In genomic region chr12:100661300-100661951, GRCh38 we compare ENCODE assay signal across 16 cellular contexts.
DNase-seq lines count a peak whose midpoint lies in the region; ATAC-seq and TF ChIP-seq lines count a peak whose summit lies in the region.
"Had no signal": no experiment of that assay in that cellular context is flagged by ENCODE, and none has a peak within 500 bp of the region (broad histone marks: within the 10 kb centered on the region; RNA-seq: fewer than 3 reads in every experiment).

No MANE protein-coding gene starts in this region.

- H3K36me3 ChIP-seq in GM06990 (ENCODE audit: control insufficient read depth, insufficient read depth, low read length) (no peaks in the 10 kb centered on the region), RWPE2 (ENCODE audit: low read depth) (no peaks in the 10 kb centered on the region)

- H3K27me3 ChIP-seq in GM06990 (replicated peaks; ENCODE audit: control insufficient read depth, insufficient read depth, low read length): no peaks in the 10 kb centered on the region
- H3K27me3 ChIP-seq in RWPE2 (ENCODE audit: insufficient read depth, poor library complexity, severe bottlenecking): no peaks in the 10 kb centered on the region

- no peak for TF ChIP-seq CTCF in GM06990 (IDR thresholded peaks at IDR 0.05; ENCODE audit: insufficient read depth, low read length, poor library complexity, severe bottlenecking)
- TF ChIP-seq CTCF in HFFc6 (IDR thresholded peaks at IDR 0.05): no peak
- no peak for TF ChIP-seq CTCF in RWPE2 (IDR thresholded peaks at IDR 0.05; ENCODE audit: poor library complexity, severe bottlenecking)

- H3K4me3 ChIP-seq in GM06990 (replicated peaks; ENCODE audit: low read depth, low read length): no peak overlapping the region
- no peak overlapping the region for H3K4me3 ChIP-seq in RWPE2 (ENCODE audit: severe bottlenecking)

- H3K9me3 ChIP-seq in RWPE2 (ENCODE audit: severe bottlenecking): no peaks in the 10 kb centered on the region

- ATAC-seq in RWPE2 (ENCODE audit: low read depth) (peak; percentile 31; the same call in 1 of the 3 replicates), HG02642 (IDR thresholded peaks at IDR 0.05; ENCODE audit: poor library complexity, unreplicated experiment) (no peak)
- no peak for ATAC-seq in stimulated activated naive CD8-positive, alpha-beta T cell treated with anti-CD3 and anti-CD28 coated beads, Interleukin-15, amount 100 ng/mL, for 72 hours
- ATAC-seq: left colon had no signal

- H3K27ac Mint-ChIP-seq in HFFc6: no peak overlapping the region
- H3K27ac Mint-ChIP-seq in stimulated activated naive CD8-positive, alpha-beta T cell treated with anti-CD3 and anti-CD28 coated beads, Interleukin-15, amount 100 ng/mL, for 72 hours: no peak overlapping the region
- H3K27ac Mint-ChIP-seq: activated CD4-positive, alpha-beta T cell treated with anti-CD3 and anti-CD28 coated beads, Interleukin-2, amount 10 ng/mL, durations not matched to agents 7 days and 5 days; activated naive CD4-positive, alpha-beta T cell treated with anti-CD3 and anti-CD28 coated beads for 36 hours; CD4-positive, alpha-beta memory T cell; dendritic cell treated with granulocyte-macrophage colony-stimulating factor and Interleukin-4, amounts not matched to agents 40 ng/mL and 50 ng/mL, for 4 days; IgD-negative memory B cell had no signal

- 0 out of 2 replicates have a peak, but pooled peaks cover 4% of the 10 kb centered on the region for H3K36me3 Mint-ChIP-seq in HFFc6 (ENCODE audit: low read depth)
- H3K36me3 Mint-ChIP-seq: CD4-positive, alpha-beta memory T cell; IgD-negative memory B cell had no signal

- no peak overlapping the region for H3K27ac ChIP-seq in RWPE2 (ENCODE audit: poor library complexity, severe bottlenecking)

- peaks cover 4% of the 10 kb centered on the region for H3K4me1 ChIP-seq in RWPE2 (ENCODE audit: insufficient read depth, poor library complexity, severe bottlenecking)

- peaks cover 18% of the 10 kb centered on the region for H3K4me1 Mint-ChIP-seq in HFFc6 (ENCODE audit: low read depth)
- no peaks in the 10 kb centered on the region for H3K4me1 Mint-ChIP-seq in stimulated activated naive CD8-positive, alpha-beta T cell treated with anti-CD3 and anti-CD28 coated beads, Interleukin-15, amount 100 ng/mL, for 72 hours
- H3K4me1 Mint-ChIP-seq: activated CD4-positive, alpha-beta T cell treated with anti-CD3 and anti-CD28 coated beads, Interleukin-2, amount 10 ng/mL, durations not matched to agents 7 days and 5 days; CD4-positive, alpha-beta memory T cell; IgD-negative memory B cell had no signal

- DNase-seq in GM06990 (ENCODE audit: extremely low read depth, insufficient read length) (peak; percentile 14), HFFc6 (no peak), RWPE2 (ENCODE audit: low spot score) (no peak), kidney glomerular epithelial cell (lab: John Stamatoyannopoulos, UW) (peak; percentile 6), SK-N-DZ (ENCODE audit: low spot score) (no peak), HuH-7.5 (ENCODE audit: low spot score) (no peak)
- DNase-seq in stimulated activated naive CD8-positive, alpha-beta T cell treated with anti-CD3 and anti-CD28 coated beads, Interleukin-15, amount 100 ng/mL, for 72 hours: no peak
- DNase-seq: activated CD4-positive, alpha-beta T cell treated with anti-CD3 and anti-CD28 coated beads, Interleukin-2, amount 10 ng/mL, durations not matched to agents 7 days and 5 days; activated naive CD4-positive, alpha-beta T cell treated with anti-CD3 and anti-CD28 coated beads for 36 hours; CD4-positive, alpha-beta memory T cell; left colon; NCI-H187 treated with DMSO at 0.1 percent for 48 hours; nucleus accumbens had no signal

- no peaks in the 10 kb centered on the region; the same call in 1 of the 2 replicates for H3K27me3 Mint-ChIP-seq in HFFc6 (ENCODE audit: insufficient read depth)
- H3K27me3 Mint-ChIP-seq in stimulated activated naive CD8-positive, alpha-beta T cell treated with anti-CD3 and anti-CD28 coated beads, Interleukin-15, amount 100 ng/mL, for 72 hours: peaks cover 12% of the 10 kb centered on the region

- peaks cover 7% of the 10 kb centered on the region; the same call in 1 of the 2 replicates for H3K9me3 Mint-ChIP-seq in HFFc6
- peaks cover 7 to 12% of the 10 kb centered on the region in 2 donors for H3K9me3 Mint-ChIP-seq in stimulated activated naive CD8-positive, alpha-beta T cell treated with anti-CD3 and anti-CD28 coated beads, Interleukin-15, amount 100 ng/mL, for 72 hours
- H3K9me3 Mint-ChIP-seq: dendritic cell treated with granulocyte-macrophage colony-stimulating factor and Interleukin-4, amounts not matched to agents 40 ng/mL and 50 ng/mL, for 4 days had no signal

- H3K4me3 Mint-ChIP-seq in HFFc6: peak overlapping the region; percentile 7; the same call in 1 of the 2 replicates
- H3K4me3 Mint-ChIP-seq in stimulated activated naive CD8-positive, alpha-beta T cell treated with anti-CD3 and anti-CD28 coated beads, Interleukin-15, amount 100 ng/mL, for 72 hours: no peak overlapping the region
- H3K4me3 Mint-ChIP-seq: activated CD4-positive, alpha-beta T cell treated with anti-CD3 and anti-CD28 coated beads, Interleukin-2, amount 10 ng/mL, durations not matched to agents 7 days and 5 days; activated naive CD4-positive, alpha-beta T cell treated with anti-CD3 and anti-CD28 coated beads for 36 hours; CD4-positive, alpha-beta memory T cell; dendritic cell treated with granulocyte-macrophage colony-stimulating factor and Interleukin-4, amounts not matched to agents 40 ng/mL and 50 ng/mL, for 4 days; IgD-negative memory B cell had no signal

Comparison
In these comparisons a context has a peak if more than half of its experiments do, and no peak if none do; other contexts are left out.
1. DNase-seq: peak in GM06990 (single experiment) and kidney glomerular epithelial cell (single experiment); none in HFFc6 (single experiment), RWPE2 (single experiment), SK-N-DZ (single experiment), stimulated activated naive CD8-positive, alpha-beta T cell treated with anti-CD3 and anti-CD28 coated beads, Interleukin-15, amount 100 ng/mL, for 72 hours (0 of 2) and HuH-7.5 (single experiment).